ENCODE assay signal across 24 cellular contexts in the genomic region with DNA sequence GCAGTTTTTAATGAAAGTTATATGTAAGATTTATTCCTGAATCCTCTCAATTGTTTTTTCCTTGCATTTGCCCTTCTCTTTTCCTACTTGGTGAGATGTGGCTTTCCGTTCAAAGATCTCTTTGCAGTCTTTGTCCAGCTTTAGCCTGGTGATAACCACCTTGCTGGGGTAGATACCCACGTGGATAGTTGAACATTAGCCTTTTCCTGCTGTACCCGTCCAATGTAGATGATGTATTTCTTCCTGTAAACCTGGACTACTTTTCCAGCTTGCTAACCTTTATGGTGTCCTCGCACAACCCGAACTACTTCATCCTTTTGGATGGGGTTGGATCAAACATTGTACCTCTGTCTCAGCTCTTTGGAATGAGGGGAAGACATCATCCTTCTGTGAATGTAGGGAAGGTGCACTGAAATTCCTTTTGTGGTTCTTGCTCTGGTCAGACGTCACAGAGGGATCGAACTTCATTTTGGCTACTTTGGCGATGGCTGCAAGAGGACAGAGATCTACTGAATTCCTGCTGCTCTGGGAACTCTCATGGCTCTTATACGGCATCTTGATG.
"Had no signal": no experiment of that assay in that cellular context is flagged by ENCODE, and none has a peak within 500 bp of the region (broad histone marks: within the 10 kb centered on the region; RNA-seq: fewer than 3 reads in every experiment).

No MANE protein-coding gene starts in this region.

- H3K9me3 ChIP-seq: heart right ventricle, neutrophil, ovary, psoas muscle, thyroid gland, upper lobe of right lung had no signal

- ATAC-seq: activated CD8-positive, alpha-beta T cell treated with anti-CD3 and anti-CD28 coated beads for 36 hours; natural killer cell treated with Interleukin-12 subunit alpha and Interleukin-12 subunit beta and Interleukin-15 and Interleukin-18, amount 100 ng/mL, for 72 hours; psoas muscle; right cardiac atrium; upper lobe of right lung had no signal

- H3K9me3 Mint-ChIP-seq: activated CD4-positive, alpha-beta T cell treated with anti-CD3 and anti-CD28 coated beads, Interleukin-2, amount 10 ng/mL, durations not matched to agents 7 days and 5 days; activated CD8-positive, alpha-beta T cell treated with anti-CD3 and anti-CD28 coated beads for 36 hours; activated naive CD4-positive, alpha-beta T cell treated with anti-CD3 and anti-CD28 coated beads, Interleukin-2, amount 50 U/mL, for 24 hours; mesothelial cell of epicardium; natural killer cell treated with Interleukin-12 subunit alpha and Interleukin-12 subunit beta and Interleukin-15 and Interleukin-18, amount 100 ng/mL, for 72 hours; stimulated activated naive CD8-positive, alpha-beta T cell treated with anti-CD3 and anti-CD28 coated beads, Interleukin-15, Interleukin-2, amounts not matched to agents 100 ng/mL and 50 ng/mL, for 24 hours; T-helper 2 cell treated with Interferon-gamma antibody and Interleukin-4, amounts not matched to agents 5 μg/mL and 100 μg/mL, for 36 hours had no signal

- H3K27ac ChIP-seq: heart right ventricle, neutrophil, ovary, psoas muscle, skin epidermis, WERI-Rb-1 had no signal

- DNase-seq: activated CD4-positive, alpha-beta T cell treated with anti-CD3 and anti-CD28 coated beads, Interleukin-2, amount 10 ng/mL, durations not matched to agents 7 days and 5 days; activated CD4-positive, CD25-positive, alpha-beta regulatory T cell treated with anti-CD3 and anti-CD28 coated beads, Interleukin-2, amount 50 U/mL, for 72 hours; activated CD8-positive, alpha-beta T cell treated with anti-CD3 and anti-CD28 coated beads for 36 hours; activated gamma-delta T cell treated with Interleukin-2 at 50 U/mL for 16 hours; activated T-cell treated with anti-CD3 and anti-CD28 coated beads, Interleukin-2, amount 50 U/mL, for 1 hour; cortex of kidney; endodermal cell; heart right ventricle; ovary; psoas muscle; right cardiac atrium; stimulated activated CD4-positive, alpha-beta T cell treated with anti-CD3 and anti-CD28 coated beads, Interleukin-1b, Interleukin-23, amount 100 ng/mL, for 48 hours; substantia nigra; thyroid gland; upper lobe of right lung; WERI-Rb-1 had no signal

- H3K4me1 Mint-ChIP-seq: activated naive CD4-positive, alpha-beta T cell treated with anti-CD3 and anti-CD28 coated beads, Interleukin-2, amount 50 U/mL, for 24 hours had no signal

- H3K4me3 Mint-ChIP-seq: activated CD4-positive, alpha-beta T cell treated with anti-CD3 and anti-CD28 coated beads, Interleukin-2, amount 10 ng/mL, durations not matched to agents 7 days and 5 days; activated CD8-positive, alpha-beta T cell treated with anti-CD3 and anti-CD28 coated beads for 36 hours; activated naive CD4-positive, alpha-beta T cell treated with anti-CD3 and anti-CD28 coated beads, Interleukin-2, amount 50 U/mL, for 24 hours; endodermal cell; mesothelial cell of epicardium; natural killer cell treated with Interleukin-12 subunit alpha and Interleukin-12 subunit beta and Interleukin-15 and Interleukin-18, amount 100 ng/mL, for 72 hours; stimulated activated naive CD8-positive, alpha-beta T cell treated with anti-CD3 and anti-CD28 coated beads, Interleukin-15, Interleukin-2, amounts not matched to agents 100 ng/mL and 50 ng/mL, for 24 hours; T-helper 2 cell treated with Interferon-gamma antibody and Interleukin-4, amounts not matched to agents 5 μg/mL and 100 μg/mL, for 36 hours had no signal

- H3K27ac Mint-ChIP-seq: activated CD4-positive, alpha-beta T cell treated with anti-CD3 and anti-CD28 coated beads, Interleukin-2, amount 10 ng/mL, durations not matched to agents 7 days and 5 days; activated CD8-positive, alpha-beta T cell treated with anti-CD3 and anti-CD28 coated beads for 36 hours; activated naive CD4-positive, alpha-beta T cell treated with anti-CD3 and anti-CD28 coated beads, Interleukin-2, amount 50 U/mL, for 24 hours; endodermal cell; mesothelial cell of epicardium; stimulated activated naive CD8-positive, alpha-beta T cell treated with anti-CD3 and anti-CD28 coated beads, Interleukin-15, Interleukin-2, amounts not matched to agents 100 ng/mL and 50 ng/mL, for 24 hours; T-helper 2 cell treated with Interferon-gamma antibody and Interleukin-4, amounts not matched to agents 5 μg/mL and 100 μg/mL, for 36 hours had no signal

- H3K27me3 ChIP-seq: heart right ventricle, neutrophil, ovary, thyroid gland, upper lobe of right lung had no signal

- H3K4me3 ChIP-seq: heart right ventricle, ovary, psoas muscle, skin epidermis, thyroid gland had no signal

- FAIRE-seq: TTC549 had no signal

- H3K4me1 ChIP-seq: psoas muscle had no signal

- H3K36me3 ChIP-seq: neutrophil, ovary, thyroid gland, WERI-Rb-1 had no signal

- H3K27me3 Mint-ChIP-seq: activated CD4-positive, alpha-beta T cell treated with anti-CD3 and anti-CD28 coated beads, Interleukin-2, amount 10 ng/mL, durations not matched to agents 7 days and 5 days; activated CD8-positive, alpha-beta T cell treated with anti-CD3 and anti-CD28 coated beads for 36 hours; activated naive CD4-positive, alpha-beta T cell treated with anti-CD3 and anti-CD28 coated beads, Interleukin-2, amount 50 U/mL, for 24 hours; stimulated activated naive CD8-positive, alpha-beta T cell treated with anti-CD3 and anti-CD28 coated beads, Interleukin-15, Interleukin-2, amounts not matched to agents 100 ng/mL and 50 ng/mL, for 24 hours had no signal
